Comparison of ENCODE assay signal across 16 cellular contexts in the genomic region with DNA sequence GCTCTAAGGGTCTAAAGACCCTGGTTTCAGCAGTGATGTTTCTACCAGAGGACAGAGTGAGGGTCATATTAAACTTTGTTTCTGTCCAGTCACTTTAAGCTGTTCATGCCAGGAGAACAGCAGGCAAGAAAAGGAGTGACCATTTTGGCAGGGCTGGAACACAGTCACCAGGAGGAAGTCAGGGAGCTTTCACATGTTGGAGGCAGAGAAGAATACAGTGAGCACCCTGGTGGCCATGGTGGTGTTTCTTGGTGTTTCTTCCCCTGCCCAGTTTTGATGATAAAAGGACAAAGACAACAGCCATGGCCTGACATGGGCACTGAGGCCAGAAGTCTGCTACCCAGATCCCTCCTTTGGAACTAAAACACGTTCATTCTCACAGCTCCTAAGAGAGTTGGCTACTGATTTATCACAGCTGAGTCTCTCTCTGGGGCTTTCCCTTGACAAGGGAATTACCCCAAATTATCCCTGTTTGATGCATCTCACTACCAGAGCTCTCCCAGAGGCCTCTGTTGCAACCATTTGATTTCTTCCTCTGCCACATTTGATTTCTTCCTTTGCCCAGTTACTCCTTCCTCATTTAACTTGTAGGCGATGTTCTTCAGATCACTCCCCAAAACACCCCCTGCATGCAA.
DNase-seq lines count a peak whose midpoint lies in the region; ATAC-seq and TF ChIP-seq lines count a peak whose summit lies in the region.
"Had no signal": no experiment of that assay in that cellular context is flagged by ENCODE, and none has a peak within 500 bp of the region (broad histone marks: within the 10 kb centered on the region; RNA-seq: fewer than 3 reads in every experiment).

No MANE protein-coding gene starts in this region.

- H3K27ac Mint-ChIP-seq in CD14-positive monocyte, result peak overlapping the region in 1 of 7 donors; percentile 21
- H3K27ac Mint-ChIP-seq: activated T-cell treated with anti-CD3 and anti-CD28 coated beads, Interleukin-2, amount 50 U/mL, for 24 hours; nephron had no signal

- intact Hi-C loops in CD14-positive monocyte (cut with micrococcal nuclease), result no loop called here

- H3K36me3 Mint-ChIP-seq in CD14-positive monocyte, result no peaks in the 10 kb centered on the region

- H3K9me3 Mint-ChIP-seq in CD14-positive monocyte, result peaks cover 0 to 8% (median 2%) of the 10 kb centered on the region in 7 donors
- H3K9me3 Mint-ChIP-seq: activated T-cell treated with anti-CD3 and anti-CD28 coated beads, Interleukin-2, amount 50 U/mL, for 24 hours; nephron had no signal

- H3K4me1 Mint-ChIP-seq in CD14-positive monocyte, result no peaks in the 10 kb centered on the region
- H3K4me1 Mint-ChIP-seq: nephron had no signal

- DNase-seq in glomerular visceral epithelial cell (ENCODE audit: extremely low spot score), result peak; percentile 6
- no peak for DNase-seq in hepatic stellate cell (ENCODE audit: low spot score)
- no peak for DNase-seq in CD14-positive monocyte (ENCODE audit: low spot score)
- DNase-seq in activated T-cell treated with anti-CD3 and anti-CD28 coated beads, Interleukin-2, amount 50 U/mL, for 1 hour, result no peak
- DNase-seq: activated T-cell treated with anti-CD3 and anti-CD28 coated beads, Interleukin-2, amount 50 U/mL, for 24 hours; effector memory CD4-positive, alpha-beta T cell; IMR-90; left lung; NCI-H524; SHP77; sigmoid colon; WERI-Rb-1 had no signal

- H3K27me3 Mint-ChIP-seq in CD14-positive monocyte (ENCODE audit: low read depth in 3 of 3), result no peaks in the 10 kb centered on the region
- H3K27me3 Mint-ChIP-seq: activated T-cell treated with anti-CD3 and anti-CD28 coated beads, Interleukin-2, amount 50 U/mL, for 24 hours had no signal

- no peak overlapping the region for H3K4me3 Mint-ChIP-seq in CD14-positive monocyte
- H3K4me3 Mint-ChIP-seq: activated T-cell treated with anti-CD3 and anti-CD28 coated beads, Interleukin-2, amount 50 U/mL, for 24 hours; nephron had no signal

- no peak for TF ChIP-seq CTCF in CD14-positive monocyte (IDR thresholded peaks at IDR 0.05)

- ATAC-seq in GM18868 (IDR thresholded peaks at IDR 0.05; ENCODE audit: unreplicated experiment), result peak; percentile 85
- ATAC-seq in GM21526 (IDR thresholded peaks at IDR 0.05; ENCODE audit: low FRiP score, unreplicated experiment), result peak; percentile 60
- ATAC-seq in HG03025 (IDR thresholded peaks at IDR 0.05; ENCODE audit: low FRiP score, unreplicated experiment), result peak; percentile 53
- ATAC-seq: left lung had no signal
